ENCODE assay signal across 1 cellular context in the genomic region with DNA sequence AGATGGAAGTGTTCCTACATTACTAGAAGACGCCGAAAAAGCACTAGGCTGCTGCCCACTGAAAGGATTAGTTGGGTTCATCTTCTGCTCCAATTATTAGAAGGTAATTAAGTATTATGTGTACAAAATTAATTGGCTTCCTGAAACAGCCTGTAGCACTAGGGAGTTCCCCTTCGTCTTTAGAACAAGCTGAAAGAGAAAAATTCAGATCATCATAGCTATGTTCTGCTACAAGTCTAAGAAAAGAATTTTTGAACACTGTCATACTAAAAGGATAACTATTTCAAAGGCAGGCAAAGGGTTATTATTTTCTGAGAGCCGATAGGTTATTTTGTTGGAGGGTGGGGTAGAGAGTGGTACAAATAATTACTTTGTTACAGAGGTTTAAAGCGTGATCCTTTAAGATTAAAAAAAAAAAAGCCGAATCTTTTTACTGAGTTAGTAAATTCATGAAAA.
TF ChIP-seq lines count a peak whose summit lies in the region.

MCM3AP (minus strand) TSS at position 406 of the 456 bp plus-strand sequence; CDS start at position 81, 325 bp downstream.

TF ChIP-seq in K562, 482 proteins besides CTCF, POLR2A, EP300 and RAD21 (continued from another document):
- TF ChIP-seq NONO (IDR thresholded peaks at IDR 0.05; ENCODE audit: low read depth in 2 of 2, low read length in 1 of 2) (no peak), SMAD4 (CRISPR knock-in tag; conservative IDR thresholded peaks at IDR 0.05) (no peak), POLR3A (IDR thresholded peaks at IDR 0.05; ENCODE audit: borderline replicate concordance, extremely low read depth, insufficient read depth, insufficient read length) (no peak)
